Comparison of ENCODE assay signal across 2 cellular contexts in genomic region chr12:6140646-6141045, GRCh38.
TF ChIP-seq lines count a peak whose summit lies in the region.

No MANE protein-coding gene starts in this region.

TF ChIP-seq in liver, 16 proteins besides CTCF, POLR2A, EP300 and RAD21:
- TF ChIP-seq SP1 (IDR thresholded peaks at IDR 0.05) (no peak), FOXA2 (IDR thresholded peaks at IDR 0.05) (no peak), HNF4A (conservative IDR thresholded peaks at IDR 0.05) (no peak), ATF3 (IDR thresholded peaks at IDR 0.05) (no peak), FOXA1 (IDR thresholded peaks at IDR 0.05) (no peak), RXRA (IDR thresholded peaks at IDR 0.05) (no peak), JUND (IDR thresholded peaks at IDR 0.05) (no peak), YY1 (IDR thresholded peaks at IDR 0.05) (no peak), HNF4G (IDR thresholded peaks at IDR 0.05) (no peak), GABPA (IDR thresholded peaks at IDR 0.05 in 1 of 2, conservative IDR thresholded peaks at IDR 0.05 in 1 of 2) (no peak), EGR1 (IDR thresholded peaks at IDR 0.05; ENCODE audit: low read depth in 2 of 2) (no peak), TAF1 (conservative IDR thresholded peaks at IDR 0.05) (no peak)
- TF ChIP-seq, protein P1, sequence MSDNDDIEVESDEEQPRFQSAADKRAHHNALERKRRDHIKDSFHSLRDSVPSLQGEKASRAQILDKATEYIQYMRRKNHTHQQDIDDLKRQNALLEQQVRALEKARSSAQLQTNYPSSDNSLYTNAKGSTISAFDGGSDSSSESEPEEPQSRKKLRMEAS (IDR thresholded peaks at IDR 0.05), result no peak

TF ChIP-seq in HepG2, 621 proteins besides CTCF, POLR2A, EP300 and RAD21:
- TF ChIP-seq ZBTB1 (CRISPR knock-in tag; IDR thresholded peaks at IDR 0.05; ENCODE audit: borderline replicate concordance), result no peak
